ENCODE assay signal across 20 cellular contexts in genomic region chr6:39841923-39842322, GRCh38. TPM values are rescaled to one million over a fixed set of nuclear protein-coding genes. Genes with fewer than 3 reads are reported as not detected.
"Had no signal": no experiment of that assay in that cellular context is flagged by ENCODE, and none has a peak within 500 bp of the region (broad histone marks: within the 10 kb centered on the region; RNA-seq: fewer than 3 reads in every experiment).

No MANE protein-coding gene starts in this region.

- DNase-seq: activated CD4-positive, alpha-beta T cell treated with anti-CD3 and anti-CD28 coated beads, Interleukin-2, amount 10 ng/mL, durations not matched to agents 7 days and 5 days; activated CD8-positive, alpha-beta T cell treated with anti-CD3 and anti-CD28 coated beads, Interleukin-2, amount 10 ng/mL, durations not matched to agents 7 days and 5 days; activated effector memory CD4-positive, alpha-beta T cell treated with Interleukin-2 at 50 U/mL for 16 hours; activated naive CD4-positive, alpha-beta T cell treated with anti-CD3 and anti-CD28 coated beads, Interleukin-2, amount 50 U/mL, for 16 hours; activated T-cell treated with anti-CD3 and anti-CD28 coated beads, Interleukin-2, amount 50 U/mL, for 4 hours; aorta; foreskin keratinocyte; hypothalamus; islet precursor cell; left colon; ovary; psoas muscle; right lobe of liver; stimulated activated naive CD4-positive, alpha-beta T cell; T-cell; transverse colon had no signal

- FAIRE-seq: bronchial epithelial cell had no signal

- H3K4me3 ChIP-seq: ovary, psoas muscle, right lobe of liver, transverse colon had no signal

- H3K4me1 ChIP-seq: foreskin keratinocyte, right lobe of liver had no signal

- H3K9me3 Mint-ChIP-seq: activated CD4-positive, alpha-beta T cell treated with anti-CD3 and anti-CD28 coated beads, Interleukin-2, amount 10 ng/mL, durations not matched to agents 7 days and 5 days; activated T-cell treated with anti-CD3 and anti-CD28 coated beads, Interleukin-2, amount 50 U/mL, for 4 hours; memory B cell; T-cell had no signal

- ATAC-seq: activated CD4-positive, CD25-positive, alpha-beta regulatory T cell treated with anti-CD3 and anti-CD28 coated beads, Interleukin-2, amount 50 U/mL, for 24 hours; activated CD8-positive, alpha-beta T cell treated with anti-CD3 and anti-CD28 coated beads, Interleukin-2, amount 10 ng/mL, durations not matched to agents 7 days and 5 days; activated T-cell treated with anti-CD3 and anti-CD28 coated beads, Interleukin-2, amount 50 U/mL, for 4 hours; foreskin keratinocyte; left colon; psoas muscle; right lobe of liver; SK-N-SH treated with all-trans-retinoic acid at 6 μM for 48 hours; T-cell had no signal

- H3K27me3 Mint-ChIP-seq: activated CD4-positive, alpha-beta T cell treated with anti-CD3 and anti-CD28 coated beads, Interleukin-2, amount 10 ng/mL, durations not matched to agents 7 days and 5 days had no signal

- H3K9me3 ChIP-seq: ovary, psoas muscle, right lobe of liver, transverse colon had no signal

- H3K4me1 Mint-ChIP-seq: activated CD4-positive, alpha-beta T cell treated with anti-CD3 and anti-CD28 coated beads, Interleukin-2, amount 10 ng/mL, durations not matched to agents 7 days and 5 days; memory B cell; T-cell had no signal

- H3K27me3 ChIP-seq: foreskin keratinocyte, ovary, right lobe of liver, transverse colon had no signal

- H3K27ac ChIP-seq: foreskin keratinocyte, ovary, psoas muscle, right lobe of liver, transverse colon had no signal

- H3K36me3 Mint-ChIP-seq: memory B cell, T-cell had no signal

- H3K4me3 Mint-ChIP-seq: activated CD4-positive, alpha-beta T cell treated with anti-CD3 and anti-CD28 coated beads, Interleukin-2, amount 10 ng/mL, durations not matched to agents 7 days and 5 days; activated CD8-positive, alpha-beta T cell treated with anti-CD3 and anti-CD28 coated beads, Interleukin-2, amount 10 ng/mL, durations not matched to agents 7 days and 5 days; activated T-cell treated with anti-CD3 and anti-CD28 coated beads, Interleukin-2, amount 50 U/mL, for 4 hours; memory B cell; T-cell had no signal

- H3K36me3 ChIP-seq: ovary, right lobe of liver, transverse colon had no signal

- H3K27ac Mint-ChIP-seq: activated CD4-positive, alpha-beta T cell treated with anti-CD3 and anti-CD28 coated beads, Interleukin-2, amount 10 ng/mL, durations not matched to agents 7 days and 5 days; activated CD8-positive, alpha-beta T cell treated with anti-CD3 and anti-CD28 coated beads, Interleukin-2, amount 10 ng/mL, durations not matched to agents 7 days and 5 days; memory B cell; T-cell had no signal

RNA-seq across cellular contexts. Expression of gene DAAM2, which starts 49.7 kb away (rescaled TPM):
- total RNA-seq: activated CD4-positive, alpha-beta T cell treated with anti-CD3 and anti-CD28 coated beads, Interleukin-2, amount 10 ng/mL, durations not matched to agents 7 days and 5 days; activated CD8-positive, alpha-beta T cell treated with anti-CD3 and anti-CD28 coated beads, Interleukin-2, amount 10 ng/mL, durations not matched to agents 7 days and 5 days had no signal
- polyA plus RNA-seq: foreskin keratinocyte had no signal
